31 cellular contexts compared by ENCODE assay signal in genomic region chr10:57661206-57661605, GRCh38.
"Had no signal": no experiment of that assay in that cellular context is flagged by ENCODE, and none has a peak within 500 bp of the region (broad histone marks: within the 10 kb centered on the region; RNA-seq: fewer than 3 reads in every experiment).

No MANE protein-coding gene starts in this region.

- H2AFZ ChIP-seq: neural progenitor cell, parathyroid adenoma had no signal

- H3K36me3 ChIP-seq: left lung, lower lobe of right lung, neural progenitor cell, neutrophil, right atrium auricular region, right lobe of liver, stomach, thyroid gland, transverse colon, upper lobe of right lung, uterus had no signal

- H3K27ac ChIP-seq: left lung, lower lobe of right lung, neural progenitor cell, neutrophil, parathyroid adenoma, psoas muscle, right atrium auricular region, right lobe of liver, stomach, testis, thyroid gland, transverse colon, upper lobe of right lung, uterus had no signal

- H3K4me2 ChIP-seq: neural progenitor cell, smooth muscle cell had no signal

- H3K27me3 ChIP-seq: left lung, neural progenitor cell, neutrophil, right atrium auricular region, right lobe of liver, stomach, testis, thyroid gland, transverse colon, upper lobe of right lung, uterus had no signal

- H3K4me3 Mint-ChIP-seq: mesothelial cell of epicardium; naive B cell; natural killer cell; nephron progenitor cell; neural progenitor cell; stimulated activated naive B cell treated with anti-CD40 and anti-IgM and Interleukin-4, amounts not matched to agents 10 μg/mL and 1 μg/mL and 100 μg/mL, for 72 hours had no signal

- H3K79me2 ChIP-seq: parathyroid adenoma had no signal

- H3K27me3 Mint-ChIP-seq: naive B cell; stimulated activated naive B cell treated with anti-CD40 and anti-IgM and Interleukin-4, amounts not matched to agents 10 μg/mL and 1 μg/mL and 100 μg/mL, for 72 hours had no signal

- H3K9me3 Mint-ChIP-seq: mesothelial cell of epicardium; naive B cell; nephron progenitor cell; neural progenitor cell; stimulated activated naive B cell treated with anti-CD40 and anti-IgM and Interleukin-4, amounts not matched to agents 10 μg/mL and 1 μg/mL and 100 μg/mL, for 72 hours had no signal

- H3K4me3 ChIP-seq: left lung, lower lobe of right lung, neural progenitor cell, psoas muscle, right atrium auricular region, right lobe of liver, smooth muscle cell, stomach, testis, thyroid gland, transverse colon, upper lobe of right lung, uterus had no signal

- H3K36me3 Mint-ChIP-seq: mesothelial cell of epicardium; naive B cell; natural killer cell; neural progenitor cell; stimulated activated naive B cell treated with anti-CD40 and anti-IgM and Interleukin-4, amounts not matched to agents 10 μg/mL and 1 μg/mL and 100 μg/mL, for 72 hours had no signal

- ATAC-seq: left cardiac atrium; left lung; lower lobe of right lung; natural killer cell; psoas muscle; right lobe of liver; stimulated activated naive B cell treated with anti-CD40 and anti-IgM and Interleukin-4, amounts not matched to agents 10 μg/mL and 1 μg/mL and 100 μg/mL, for 72 hours; stimulated activated naive CD8-positive, alpha-beta T cell treated with anti-CD3 and anti-CD28 coated beads, Interleukin-15, Interleukin-2, amounts not matched to agents 100 U/mL and 50 U/mL, for 24 hours; upper lobe of right lung had no signal

- H3K27ac Mint-ChIP-seq: mesothelial cell of epicardium; naive B cell; natural killer cell; nephron progenitor cell; neural progenitor cell; stimulated activated naive B cell treated with anti-CD40 and anti-IgM and Interleukin-4, amounts not matched to agents 10 μg/mL and 1 μg/mL and 100 μg/mL, for 72 hours had no signal

- H3K9me3 ChIP-seq: left lung, lower lobe of right lung, neutrophil, psoas muscle, right atrium auricular region, right lobe of liver, stomach, testis, thyroid gland, transverse colon, upper lobe of right lung, uterus had no signal

- DNase-seq: hippocampal formation; kidney glomerular epithelial cell; left cardiac atrium; left lung; lower lobe of right lung; mesendoderm; naive B cell; natural killer cell; nephron progenitor cell; occipital lobe; right lobe of liver; stimulated activated CD4-positive, alpha-beta T cell treated with anti-CD3 and anti-CD28 coated beads, Interleukin-1b, Interleukin-23, amount 100 ng/mL, for 48 hours; stimulated activated CD4-positive, alpha-beta T cell treated with anti-CD3 and anti-CD28 coated beads, Interleukin-2, amount 100 ng/mL, for 48 hours; stimulated activated CD4-positive, alpha-beta T cell treated with anti-CD3 and anti-CD28 coated beads, Interleukin-4, amount 100 ng/mL, for 4 hours; stimulated activated CD8-positive, alpha-beta memory T cell treated with anti-CD3 and anti-CD28 coated beads, Interleukin-4, amount 100 ng/mL, for 48 hours; stimulated activated naive B cell treated with anti-CD40 and anti-IgM and Interleukin-4, amounts not matched to agents 10 μg/mL and 1 μg/mL and 100 μg/mL, for 72 hours; stimulated activated naive CD8-positive, alpha-beta T cell treated with anti-CD3 and anti-CD28 coated beads, Interleukin-15, Interleukin-2, amounts not matched to agents 100 U/mL and 50 U/mL, for 24 hours; stomach; testis; transverse colon; upper lobe of right lung; uterus had no signal

- FAIRE-seq: keratinocyte had no signal

- H3K4me1 ChIP-seq: left lung, lower lobe of right lung, neural progenitor cell, parathyroid adenoma, psoas muscle, right atrium auricular region, right lobe of liver, stomach, testis, thyroid gland, transverse colon, upper lobe of right lung, uterus had no signal

- H3K9ac ChIP-seq: neural progenitor cell, parathyroid adenoma had no signal

- H3K4me1 Mint-ChIP-seq: mesothelial cell of epicardium; naive B cell; natural killer cell; nephron progenitor cell; neural progenitor cell; stimulated activated naive B cell treated with anti-CD40 and anti-IgM and Interleukin-4, amounts not matched to agents 10 μg/mL and 1 μg/mL and 100 μg/mL, for 72 hours had no signal
